In genomic region chr20:52975024-52975732, GRCh38 we compare ENCODE assay signal across 2 cellular contexts.
TF ChIP-seq lines count a peak whose summit lies in the region.

No MANE protein-coding gene starts in this region.

TF ChIP-seq in HEK293, 187 proteins besides CTCF, POLR2A, EP300 and RAD21 (continued from another document and continues in another):
- TF ChIP-seq PRDM10 (tag by site-specific recombination; IDR thresholded peaks at IDR 0.05), result peak; percentile 65
- TF ChIP-seq ZBTB17 (tag by site-specific recombination; IDR thresholded peaks at IDR 0.05), result 0 out of 2 replicates have a peak, but pooled peaks have one; percentile 25
- TF ChIP-seq GFI1B (tag by site-specific recombination; IDR thresholded peaks at IDR 0.05), result 0 out of 2 replicates have a peak, but pooled peaks have one; percentile 14
- peak; percentile 49; the same call in 1 of the 2 replicates for TF ChIP-seq KLF10 (tag by site-specific recombination; IDR thresholded peaks at IDR 0.05)
- TF ChIP-seq ZFHX2 (tag by site-specific recombination; conservative IDR thresholded peaks at IDR 0.05), result peak; percentile 97
- peak; percentile 98 for TF ChIP-seq EGR2 (tag by site-specific recombination; IDR thresholded peaks at IDR 0.05; ENCODE audit: low read depth)
- peak; percentile 24; the same call in 1 of the 2 replicates for TF ChIP-seq ZSCAN4 (tag by site-specific recombination; IDR thresholded peaks at IDR 0.05)
- TF ChIP-seq KLF1 (tag by site-specific recombination; IDR thresholded peaks at IDR 0.05), result no peak
- peak; percentile 21; the same call in 1 of the 2 replicates for TF ChIP-seq ZNF398 (tag by site-specific recombination; IDR thresholded peaks at IDR 0.05)
- TF ChIP-seq ZXDB (tag by site-specific recombination; IDR thresholded peaks at IDR 0.05), result peak; percentile 38; the same call in 1 of the 2 replicates
- no peak for TF ChIP-seq ZNF223 (tag by site-specific recombination; IDR thresholded peaks at IDR 0.05)
- TF ChIP-seq ZSCAN23 (tag by site-specific recombination; IDR thresholded peaks at IDR 0.05), result no peak
- TF ChIP-seq RBAK (tag by site-specific recombination; IDR thresholded peaks at IDR 0.05), result no peak
- TF ChIP-seq PRDM6 (tag by site-specific recombination; IDR thresholded peaks at IDR 0.05), result 0 out of 2 replicates have a peak, but pooled peaks have one; percentile 10
- no peak for TF ChIP-seq ZBTB6 (tag by site-specific recombination; IDR thresholded peaks at IDR 0.05)

TF ChIP-seq in WTC11, 78 proteins besides CTCF, POLR2A, EP300 and RAD21 (continued from another document):
- TF ChIP-seq PRDM15 (CRISPR knock-in tag; IDR thresholded peaks at IDR 0.05) (no peak), MLX (CRISPR knock-in tag; IDR thresholded peaks at IDR 0.05) (no peak), AFF4 (CRISPR knock-in tag; IDR thresholded peaks at IDR 0.05; ENCODE audit: borderline replicate concordance) (no peak), ZBTB21 (CRISPR knock-in tag; IDR thresholded peaks at IDR 0.05; ENCODE audit: borderline replicate concordance) (no peak), ZNF423 (CRISPR knock-in tag; IDR thresholded peaks at IDR 0.05) (no peak), ZNF416 (CRISPR knock-in tag; IDR thresholded peaks at IDR 0.05) (no peak)
